In the genomic region with DNA sequence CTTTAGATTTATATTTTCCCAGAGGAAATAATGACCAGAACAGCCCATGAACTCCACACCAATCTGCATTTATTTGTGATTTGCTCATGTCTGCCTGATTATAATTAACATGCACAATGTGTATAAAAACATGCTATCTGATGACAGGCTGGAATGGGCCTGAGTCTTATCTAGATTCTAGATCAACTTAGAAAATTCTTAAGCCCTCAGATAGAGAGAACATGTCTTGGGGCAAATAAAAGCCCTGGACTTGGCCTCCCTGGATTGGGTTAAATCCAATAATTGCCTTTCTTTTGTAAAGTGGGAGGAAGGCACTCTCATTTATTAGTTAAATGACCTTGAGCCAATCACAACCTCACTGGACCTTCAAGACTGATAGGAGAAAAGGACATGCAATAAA, we compare ENCODE assay signal across 28 cellular contexts.
"Had no signal": no experiment of that assay in that cellular context is flagged by ENCODE, and none has a peak within 500 bp of the region (broad histone marks: within the 10 kb centered on the region; RNA-seq: fewer than 3 reads in every experiment).

No MANE protein-coding gene starts in this region.

- H3K4me1 ChIP-seq: adrenal gland, breast epithelium, Peyer's patch had no signal

- H3K9me3 ChIP-seq: adrenal gland, body of pancreas, breast epithelium, Peyer's patch had no signal

- H3K4me3 ChIP-seq: adrenal gland, body of pancreas, breast epithelium, Peyer's patch had no signal

- H3K27me3 ChIP-seq: adrenal gland, body of pancreas, breast epithelium, Peyer's patch had no signal

- DNase-seq: activated CD4-positive, alpha-beta T cell treated with anti-CD3 and anti-CD28 coated beads, Interleukin-2, amount 10 ng/mL, durations not matched to agents 24 days and 14 days; activated CD4-positive, alpha-beta T cell treated with anti-CD3 and anti-CD28 coated beads, Interleukin-2, amount 50 U/mL, for 4 hours; activated CD8-positive, alpha-beta T cell treated with anti-CD3 and anti-CD28 coated beads for 36 hours; activated effector memory CD4-positive, alpha-beta T cell treated with anti-CD3 and anti-CD28 coated beads, Interleukin-2, amount 50 U/mL, for 16 hours; activated naive CD4-positive, alpha-beta T cell; activated naive CD4-positive, alpha-beta T cell treated with anti-CD3 and anti-CD28 coated beads, Interleukin-2, amount 50 U/mL, for 16 hours; activated naive CD8-positive, alpha-beta T cell treated with anti-CD3 and anti-CD28 coated beads for 36 hours; activated T-cell treated with anti-CD3 and anti-CD28 coated beads, Interleukin-2, amount 50 U/mL, for 1 hour; activated T-cell treated with anti-CD3 and anti-CD28 coated beads, Interleukin-2, amount 50 U/mL, for 72 hours; adrenal gland; NCI-H1105; NCI-H1417 treated with DMSO at 0.1 percent for 48 hours; NCI-H1694 treated with DMSO at 0.1 percent for 48 hours; NCI-H2029; NCI-H345; NCI-H524 treated with DMSO at 0.1 percent for 48 hours; NCI-H82; NK-92 treated with Interleukin-12 subunit alpha and Interleukin-12 subunit beta, amount 100 ng/mL, for 24 hours; PC-3; Peyer's patch; SIG-M5 had no signal

- H3K36me3 ChIP-seq: adrenal gland, breast epithelium, Peyer's patch had no signal

- FAIRE-seq: astrocyte, TTC549 had no signal

- H3K27ac ChIP-seq: adrenal gland, body of pancreas, breast epithelium, Peyer's patch, RWPE1 had no signal

- ATAC-seq: activated CD8-positive, alpha-beta T cell treated with anti-CD3 and anti-CD28 coated beads for 36 hours; activated T-cell treated with anti-CD3 and anti-CD28 coated beads, Interleukin-2, amount 50 U/mL, for 72 hours; activated T-helper 17 cell treated with anti-CD3 and anti-CD28 coated beads, Interleukin-2, amount 50 U/mL, for 72 hours; body of pancreas; PC-3; Right ventricle myocardium inferior had no signal
